ENCODE assay signal across 7 cellular contexts in genomic region chrX:45849261-45849660, GRCh38.
DNase-seq lines count a peak whose midpoint lies in the region; ATAC-seq and TF ChIP-seq lines count a peak whose summit lies in the region.

No MANE protein-coding gene starts in this region.

- ATAC-seq in omental fat pad (ENCODE audit: low FRiP score) = peak; percentile 41

- in situ Hi-C loops in KBM-7 (cut with MboI; ENCODE audit: low pct_unique_long_range_greater_than_20kb, low sequenced_read_pairs) = no loop called here

- no peak for TF ChIP-seq CTCF in omental fat pad (IDR thresholded peaks at IDR 0.05)

- DNase-seq in EH (ENCODE audit: low read depth) (peak; percentile 81), KBM-7 (peak; percentile 66), T-helper 22 cell (ENCODE audit: low read depth) (peak; percentile 8), epithelial cell of prostate (ENCODE audit: low read depth, low spot score) (peak; percentile 45), omental fat pad (ENCODE audit: low spot score) (no peak), mesenteric fat pad (ENCODE audit: low spot score) (no peak), ecto neural progenitor cell (ENCODE audit: low spot score) (no peak)

- peak overlapping the region; percentile 89 for H3K27ac ChIP-seq in epithelial cell of prostate

Comparison
In these comparisons a context has a peak if more than half of its experiments do, and no peak if none do; other contexts are left out.
1. DNase-seq: peak in EH (single experiment), KBM-7 (single experiment), T-helper 22 cell (single experiment) and epithelial cell of prostate (single experiment); none in omental fat pad (single experiment), mesenteric fat pad (single experiment) and ecto neural progenitor cell (single experiment).